In genomic region chr9:137034039-137034708, GRCh38 we compare ENCODE assay signal across 9 cellular contexts. TPM values are rescaled to one million over a fixed set of nuclear protein-coding genes. Genes with fewer than 3 reads are reported as not detected.
DNase-seq lines count a peak whose midpoint lies in the region; ATAC-seq and TF ChIP-seq lines count a peak whose summit lies in the region.
"Had no signal": no experiment of that assay in that cellular context is flagged by ENCODE, and none has a peak within 500 bp of the region (broad histone marks: within the 10 kb centered on the region; RNA-seq: fewer than 3 reads in every experiment).

No MANE protein-coding gene starts in this region.

- no peak for TF ChIP-seq CTCF in right atrium auricular region (IDR thresholded peaks at IDR 0.05)
- TF ChIP-seq CTCF in dorsolateral prefrontal cortex (IDR thresholded peaks at IDR 0.05 in 54 of 56, conservative IDR thresholded peaks at IDR 0.05 in 2 of 56; ENCODE audit: low read depth in 1 of 56, partially characterized antibody in 56 of 56): no peak

- H3K27me3 ChIP-seq in right cardiac atrium (ENCODE audit: control insufficient read depth, insufficient read depth) (no peaks in the 10 kb centered on the region), right atrium auricular region (no peaks in the 10 kb centered on the region), dorsolateral prefrontal cortex (no peaks in the 10 kb centered on the region)

- intact Hi-C loops in right cardiac atrium (cut with DNase I): loop anchor here in 3 of 4 donors (2.0 to 10.0 kb wide), 2 partner anchors 89 to 247 kb away; partner anchors contain the start of genes C8G (in 1 of the 3) and FBXW5 (in 1 of the 3)
- intact Hi-C loops in dorsolateral prefrontal cortex (cut with DNase I): no loop called here

- DNase-seq in right cardiac atrium: peak in 2 of 3 donors; percentile 79 to 83
- DNase-seq in right atrium auricular region (ENCODE audit: low spot score): no peak
- DNase-seq in NOMO-1 (lab: John Stamatoyannopoulos, UW; ENCODE audit: unreplicated experiment in 2 of 2): peak; percentile 55 to 90
- no peak for DNase-seq in dorsolateral prefrontal cortex
- DNase-seq in NCI-H446 (lab: John Stamatoyannopoulos, UW): no peak
- no peak for DNase-seq in NCI-H2196 treated with DMSO at 0.1 percent for 48 hours (lab: John Stamatoyannopoulos, UW; ENCODE audit: unreplicated experiment)

- H3K9me3 ChIP-seq in right cardiac atrium (ENCODE audit: control insufficient read depth, low read length) (no peaks in the 10 kb centered on the region), right atrium auricular region (no peaks in the 10 kb centered on the region)

- peaks cover 6% of the 10 kb centered on the region for H3K36me3 ChIP-seq in right atrium auricular region

- WGBS in right cardiac atrium: 42% methylated on average over 15 of the region's 15 CpGs

- no peak overlapping the region for H3K4me3 ChIP-seq in right cardiac atrium (ENCODE audit: low read length)
- H3K4me3 ChIP-seq in right atrium auricular region: peak overlapping the region in 1 of 2 donors; percentile 21
- H3K4me3 ChIP-seq in dorsolateral prefrontal cortex: peak overlapping the region in 26 of 59 donors; percentile 2 to 51 (median 20)

- H3K27ac ChIP-seq in right cardiac atrium (ENCODE audit: low read length) (no peak overlapping the region), right atrium auricular region (no peak overlapping the region), dorsolateral prefrontal cortex (peak overlapping the region in 57 of 59 donors; percentile 34 to 100 (median 83))
- H3K27ac ChIP-seq: epithelial cell of prostate had no signal

- no peaks in the 10 kb centered on the region for H3K4me1 ChIP-seq in right cardiac atrium (ENCODE audit: control insufficient read depth, insufficient read depth, low read length)
- H3K4me1 ChIP-seq in right atrium auricular region: peaks cover 0 to 18% of the 10 kb centered on the region in 2 donors

- no peak for ATAC-seq in right cardiac atrium
- no peak for ATAC-seq in activated CD4-positive, CD25-positive, alpha-beta regulatory T cell treated with anti-CD3 and anti-CD28 coated beads, Interleukin-2, amount 50 U/mL, for 24 hours
- no peak for ATAC-seq in HG03469 (IDR thresholded peaks at IDR 0.05; ENCODE audit: unreplicated experiment)

RNA-seq across cellular contexts. Expression of gene FUT7, which starts 2.3 kb away (rescaled TPM):
- total RNA-seq in right cardiac atrium: under 1 TPM in 3 of 4 donors, not detected in 1; 0.09 to 0.24 (median 0.20) TPM
- 0.07 TPM for polyA plus RNA-seq in right cardiac atrium
- total RNA-seq in right atrium auricular region: under 1 TPM in 1 of 2 donors, not detected in 1; 0.28 TPM
- total RNA-seq in dorsolateral prefrontal cortex: 1 to 10 TPM in 3 of 120 experiments, under 1 TPM in 54, not detected in 63; 0.14 to 1.7 (median 0.33) TPM

RNA-seq across cellular contexts. Expression of gene ABCA2, which starts 6.1 kb away (rescaled TPM):
- 10 to 100 TPM; 32.2 to 42.4 (median 39.3) TPM for total RNA-seq in right cardiac atrium
- polyA plus RNA-seq in right cardiac atrium: 40.4 TPM
- total RNA-seq in right atrium auricular region: 10 to 100 TPM; 28.3 to 28.5 TPM
- total RNA-seq in dorsolateral prefrontal cortex: 1,000 to 10,000 TPM in 22 of 120 experiments, 100 to 1,000 TPM in 98; 266 to 2,644 (median 606) TPM

RNA-seq across cellular contexts. Expression of gene NPDC1, which starts 11.8 kb away (rescaled TPM):
- total RNA-seq in right cardiac atrium (10 to 100 TPM; 68.3 to 81.0 (median 71.4) TPM), right atrium auricular region (10 to 100 TPM; 49.7 to 57.8 TPM), dorsolateral prefrontal cortex (100 to 1,000 TPM; 142 to 297 (median 214) TPM)
- 69.7 TPM for polyA plus RNA-seq in right cardiac atrium

RNA-seq across cellular contexts. Expression of gene ENTPD2, which starts 19.7 kb away (rescaled TPM):
- 1 to 10 TPM in 3 of 4 donors, under 1 TPM in 1; 0.92 to 2.9 (median 1.4) TPM for total RNA-seq in right cardiac atrium
- polyA plus RNA-seq in right cardiac atrium: 2.1 TPM
- under 1 TPM; 0.41 to 0.67 TPM for total RNA-seq in right atrium auricular region
- total RNA-seq in dorsolateral prefrontal cortex: 10 to 100 TPM in 105 of 120 experiments, 1 to 10 TPM in 15; 4.7 to 47.5 (median 15.7) TPM

RNA-seq across cellular contexts. Expression of gene SAPCD2, which starts 36.2 kb away (rescaled TPM):
- total RNA-seq in right cardiac atrium (under 1 TPM; 0.08 to 0.63 (median 0.28) TPM), right atrium auricular region (under 1 TPM; 0.12 to 0.63 TPM), dorsolateral prefrontal cortex (10 to 100 TPM in 1 of 120 experiments, 1 to 10 TPM in 119; 1.7 to 11.5 (median 5.4) TPM)
- polyA plus RNA-seq in right cardiac atrium: 0.18 TPM

Comparison
In these comparisons a context has a peak if more than half of its experiments do, and no peak if none do; other contexts are left out.
1. DNase-seq: peak in right cardiac atrium (2 of 3) and NOMO-1 (2 of 2); none in right atrium auricular region (single experiment), dorsolateral prefrontal cortex (0 of 10), NCI-H446 (0 of 2) and NCI-H2196 treated with DMSO at 0.1 percent for 48 hours (single experiment).
2. H3K27ac ChIP-seq: peak in dorsolateral prefrontal cortex (57 of 59); none in right cardiac atrium (single experiment) and right atrium auricular region (0 of 2).
3. RNA of gene ABCA2, which starts 6.1 kb away (total RNA-seq): 266 to 2,644 TPM in dorsolateral prefrontal cortex; 32.2 to 42.4 TPM in right cardiac atrium and 28.3 to 28.5 TPM in right atrium auricular region; every median in the first group is over 4 times any median in the second.
4. intact Hi-C loops: an anchor here in right cardiac atrium (2.0 to 10.0 kb wide); none called in dorsolateral prefrontal cortex.